Comparison of ENCODE assay signal across 1 cellular context in the genomic region with DNA sequence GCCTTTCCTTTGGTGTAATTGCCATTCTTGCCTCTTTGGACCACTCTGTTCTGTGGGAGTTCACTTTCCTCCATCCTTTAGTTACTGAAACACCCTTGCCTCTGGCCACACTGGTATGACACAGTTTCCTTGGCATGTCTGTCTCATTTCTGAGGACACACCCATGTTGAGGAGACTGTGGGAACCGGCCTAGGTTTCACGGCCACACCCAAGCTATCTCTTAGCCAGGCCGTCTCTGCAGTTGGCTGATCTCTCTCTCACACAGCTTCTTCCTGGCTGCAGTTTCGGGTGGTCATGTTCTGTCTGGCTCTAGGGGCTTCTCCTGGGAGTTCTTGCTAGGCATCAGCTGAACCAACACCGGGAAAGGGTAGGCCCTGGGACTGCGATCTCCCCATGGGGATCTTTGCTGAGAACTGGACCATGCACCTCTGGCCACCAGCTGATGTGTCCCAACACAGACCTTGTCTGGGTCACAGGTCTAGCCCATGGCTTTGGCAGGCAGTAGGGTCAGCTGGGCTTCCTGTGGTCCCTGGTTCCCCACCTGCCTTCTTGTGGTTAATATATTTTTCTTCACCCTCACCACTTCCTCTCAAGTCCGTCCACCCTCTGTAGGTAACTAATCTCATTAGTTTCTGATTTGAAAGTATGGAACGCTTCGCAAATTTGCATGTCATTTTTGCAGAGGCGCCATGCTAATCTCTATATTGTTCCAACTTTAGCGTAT.
TF ChIP-seq lines count a peak whose summit lies in the region.

No MANE protein-coding gene starts in this region.

TF ChIP-seq in HCT116, 20 proteins besides CTCF, POLR2A, EP300 and RAD21 (continued from another document):
- TF ChIP-seq, protein P1, sequence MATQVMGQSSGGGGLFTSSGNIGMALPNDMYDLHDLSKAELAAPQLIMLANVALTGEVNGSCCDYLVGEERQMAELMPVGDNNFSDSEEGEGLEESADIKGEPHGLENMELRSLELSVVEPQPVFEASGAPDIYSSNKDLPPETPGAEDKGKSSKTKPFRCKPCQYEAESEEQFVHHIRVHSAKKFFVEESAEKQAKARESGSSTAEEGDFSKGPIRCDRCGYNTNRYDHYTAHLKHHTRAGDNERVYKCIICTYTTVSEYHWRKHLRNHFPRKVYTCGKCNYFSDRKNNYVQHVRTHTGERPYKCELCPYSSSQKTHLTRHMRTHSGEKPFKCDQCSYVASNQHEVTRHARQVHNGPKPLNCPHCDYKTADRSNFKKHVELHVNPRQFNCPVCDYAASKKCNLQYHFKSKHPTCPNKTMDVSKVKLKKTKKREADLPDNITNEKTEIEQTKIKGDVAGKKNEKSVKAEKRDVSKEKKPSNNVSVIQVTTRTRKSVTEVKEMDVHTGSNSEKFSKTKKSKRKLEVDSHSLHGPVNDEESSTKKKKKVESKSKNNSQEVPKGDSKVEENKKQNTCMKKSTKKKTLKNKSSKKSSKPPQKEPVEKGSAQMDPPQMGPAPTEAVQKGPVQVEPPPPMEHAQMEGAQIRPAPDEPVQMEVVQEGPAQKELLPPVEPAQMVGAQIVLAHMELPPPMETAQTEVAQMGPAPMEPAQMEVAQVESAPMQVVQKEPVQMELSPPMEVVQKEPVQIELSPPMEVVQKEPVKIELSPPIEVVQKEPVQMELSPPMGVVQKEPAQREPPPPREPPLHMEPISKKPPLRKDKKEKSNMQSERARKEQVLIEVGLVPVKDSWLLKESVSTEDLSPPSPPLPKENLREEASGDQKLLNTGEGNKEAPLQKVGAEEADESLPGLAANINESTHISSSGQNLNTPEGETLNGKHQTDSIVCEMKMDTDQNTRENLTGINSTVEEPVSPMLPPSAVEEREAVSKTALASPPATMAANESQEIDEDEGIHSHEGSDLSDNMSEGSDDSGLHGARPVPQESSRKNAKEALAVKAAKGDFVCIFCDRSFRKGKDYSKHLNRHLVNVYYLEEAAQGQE (IDR thresholded peaks at IDR 0.05; ENCODE audit: low read depth) = no peak
- TF ChIP-seq CEBPB (IDR thresholded peaks at IDR 0.05; ENCODE audit: low read depth) (peak; percentile 27; the same call in 1 of the 2 replicates), JUND (IDR thresholded peaks at IDR 0.05) (peak; percentile 85), ZFX (IDR thresholded peaks at IDR 0.05) (no peak), ELF1 (IDR thresholded peaks at IDR 0.05; ENCODE audit: borderline replicate concordance, low read depth) (no peak), SP1 (IDR thresholded peaks at IDR 0.05; ENCODE audit: low read depth) (peak; percentile 89), EGR1 (IDR thresholded peaks at IDR 0.05; ENCODE audit: low read depth) (no peak), EZH2 (IDR thresholded peaks at IDR 0.05) (no peak), CBX3 (IDR thresholded peaks at IDR 0.05; ENCODE audit: low read depth) (peak; percentile 90; the same call in 1 of the 2 replicates)
- TF ChIP-seq, protein P2, sequence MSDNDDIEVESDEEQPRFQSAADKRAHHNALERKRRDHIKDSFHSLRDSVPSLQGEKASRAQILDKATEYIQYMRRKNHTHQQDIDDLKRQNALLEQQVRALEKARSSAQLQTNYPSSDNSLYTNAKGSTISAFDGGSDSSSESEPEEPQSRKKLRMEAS (IDR thresholded peaks at IDR 0.05) = peak; percentile 56
